Comparison of ENCODE assay signal across 1 cellular context in genomic region chr7:116872026-116872425, GRCh38.
TF ChIP-seq lines count a peak whose summit lies in the region.

No MANE protein-coding gene starts in this region.

TF ChIP-seq in GM23338, 12 proteins besides CTCF, POLR2A, EP300 and RAD21 (continued from another document):
- TF ChIP-seq ZNF462 (CRISPR knock-in tag; IDR thresholded peaks at IDR 0.05) (no peak), NANOG (IDR thresholded peaks at IDR 0.05; ENCODE audit: borderline replicate concordance) (no peak), ZNF114 (CRISPR knock-in tag; IDR thresholded peaks at IDR 0.05) (no peak), JUNB (IDR thresholded peaks at IDR 0.05; ENCODE audit: unreplicated experiment) (no peak), ETS1 (IDR thresholded peaks at IDR 0.05) (no peak), POLR2AphosphoS5 (IDR thresholded peaks at IDR 0.05; ENCODE audit: low read depth) (no peak), ZNF331 (CRISPR knock-in tag; IDR thresholded peaks at IDR 0.05; ENCODE audit: low read depth) (no peak), EZH2phosphoT487 (IDR thresholded peaks at IDR 0.05; ENCODE audit: unreplicated experiment) (no peak), REST (IDR thresholded peaks at IDR 0.05; ENCODE audit: unreplicated experiment) (no peak), STAT1 (IDR thresholded peaks at IDR 0.05; ENCODE audit: unreplicated experiment) (no peak)
TF ChIP-seq in GM23338: peak in this region for 0.
